In the genomic region with DNA sequence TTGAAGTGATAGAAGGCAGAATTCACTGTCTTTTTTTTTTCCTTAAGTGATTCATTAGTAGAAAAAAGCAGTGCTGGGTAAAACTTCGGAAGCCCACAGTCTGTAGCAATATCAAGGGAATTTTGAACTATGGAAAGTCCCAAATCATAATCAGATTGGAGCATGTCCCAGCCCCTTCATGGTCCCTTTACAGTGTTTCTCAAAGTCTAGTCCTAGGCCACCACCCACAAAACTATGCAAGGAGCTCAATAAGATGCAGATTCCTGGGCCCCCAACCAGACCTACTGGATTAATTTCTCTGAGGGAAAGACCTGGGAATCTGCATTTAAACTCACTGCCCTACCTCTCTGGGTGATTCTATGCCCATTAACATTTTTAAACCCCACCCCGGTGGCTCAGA, we compare ENCODE assay signal across 2 cellular contexts.
A peak's percentile ranks its signal among the peaks of the same experiment; 100 is the strongest.
TF ChIP-seq lines count a peak whose summit lies in the region.

No MANE protein-coding gene starts in this region.

TF ChIP-seq in IMR-90, 13 proteins besides CTCF, POLR2A, EP300 and RAD21:
- TF ChIP-seq CEBPB (IDR thresholded peaks at IDR 0.05; ENCODE audit: low read depth, low read length) (peak; percentile 69), RCOR1 (IDR thresholded peaks at IDR 0.05; ENCODE audit: insufficient replicate concordance, low read length) (no peak)

TF ChIP-seq in HepG2, 621 proteins besides CTCF, POLR2A, EP300 and RAD21:
- TF ChIP-seq AGO2 (optimal IDR thresholded peaks at IDR 0.05; ENCODE audit: low read depth, low read length), result peak; percentile 27
- peak; percentile 74; the same call in 1 of the 2 replicates for TF ChIP-seq CHD4 (IDR thresholded peaks at IDR 0.05; ENCODE audit: borderline replicate concordance, low read length)
- TF ChIP-seq, protein P1, sequence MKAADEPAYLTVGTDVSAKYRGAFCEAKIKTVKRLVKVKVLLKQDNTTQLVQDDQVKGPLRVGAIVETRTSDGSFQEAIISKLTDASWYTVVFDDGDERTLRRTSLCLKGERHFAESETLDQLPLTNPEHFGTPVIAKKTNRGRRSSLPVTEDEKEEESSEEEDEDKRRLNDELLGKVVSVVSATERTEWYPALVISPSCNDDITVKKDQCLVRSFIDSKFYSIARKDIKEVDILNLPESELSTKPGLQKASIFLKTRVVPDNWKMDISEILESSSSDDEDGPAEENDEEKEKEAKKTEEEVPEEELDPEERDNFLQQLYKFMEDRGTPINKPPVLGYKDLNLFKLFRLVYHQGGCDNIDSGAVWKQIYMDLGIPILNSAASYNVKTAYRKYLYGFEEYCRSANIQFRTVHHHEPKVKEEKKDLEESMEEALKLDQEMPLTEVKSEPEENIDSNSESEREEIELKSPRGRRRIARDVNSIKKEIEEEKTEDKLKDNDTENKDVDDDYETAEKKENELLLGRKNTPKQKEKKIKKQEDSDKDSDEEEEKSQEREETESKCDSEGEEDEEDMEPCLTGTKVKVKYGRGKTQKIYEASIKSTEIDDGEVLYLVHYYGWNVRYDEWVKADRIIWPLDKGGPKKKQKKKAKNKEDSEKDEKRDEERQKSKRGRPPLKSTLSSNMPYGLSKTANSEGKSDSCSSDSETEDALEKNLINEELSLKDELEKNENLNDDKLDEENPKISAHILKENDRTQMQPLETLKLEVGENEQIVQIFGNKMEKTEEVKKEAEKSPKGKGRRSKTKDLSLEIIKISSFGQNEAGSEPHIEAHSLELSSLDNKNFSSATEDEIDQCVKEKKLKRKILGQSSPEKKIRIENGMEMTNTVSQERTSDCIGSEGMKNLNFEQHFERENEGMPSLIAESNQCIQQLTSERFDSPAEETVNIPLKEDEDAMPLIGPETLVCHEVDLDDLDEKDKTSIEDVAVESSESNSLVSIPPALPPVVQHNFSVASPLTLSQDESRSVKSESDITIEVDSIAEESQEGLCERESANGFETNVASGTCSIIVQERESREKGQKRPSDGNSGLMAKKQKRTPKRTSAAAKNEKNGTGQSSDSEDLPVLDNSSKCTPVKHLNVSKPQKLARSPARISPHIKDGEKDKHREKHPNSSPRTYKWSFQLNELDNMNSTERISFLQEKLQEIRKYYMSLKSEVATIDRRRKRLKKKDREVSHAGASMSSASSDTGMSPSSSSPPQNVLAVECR (CRISPR knock-in tag; IDR thresholded peaks at IDR 0.05; ENCODE audit: borderline replicate concordance), result no peak
- TF ChIP-seq JARID2 (CRISPR knock-in tag; IDR thresholded peaks at IDR 0.05; ENCODE audit: insufficient replicate concordance), result no peak
